8 cellular contexts compared by ENCODE assay signal in genomic region chr19:6740589-6741348, GRCh38. TPM values are rescaled to one million over a fixed set of nuclear protein-coding genes. Genes with fewer than 3 reads are reported as not detected.
A peak's percentile ranks its signal among the peaks of the same experiment; 100 is the strongest.
DNase-seq lines count a peak whose midpoint lies in the region; ATAC-seq and TF ChIP-seq lines count a peak whose summit lies in the region.

No MANE protein-coding gene starts in this region.

- no peaks in the 10 kb centered on the region for H3K27me3 ChIP-seq in BLaER1 treated with 17β-estradiol and CSF1 and Interleukin-3, amounts not matched to agents 10 nM and 100 nM
- H3K27me3 ChIP-seq in gastroesophageal sphincter: no peaks in the 10 kb centered on the region

- peaks cover 33% of the 10 kb centered on the region for H3K4me1 Mint-ChIP-seq in activated T-cell treated with anti-CD3 and anti-CD28 coated beads, Interleukin-2, amount 50 U/mL, for 4 hours (ENCODE audit: low read depth)
- peaks cover 72% of the 10 kb centered on the region for H3K4me1 Mint-ChIP-seq in osteocyte (ENCODE audit: unreplicated experiment)

- in situ Hi-C loops in KBM-7 (cut with MboI; ENCODE audit: low pct_unique_long_range_greater_than_20kb, low sequenced_read_pairs): no loop called here

- no peak for ATAC-seq in activated T-cell treated with anti-CD3 and anti-CD28 coated beads, Interleukin-2, amount 50 U/mL, for 4 hours
- ATAC-seq in gastroesophageal sphincter: no peak
- ATAC-seq in GM19324 (IDR thresholded peaks at IDR 0.05; ENCODE audit: low FRiP score, unreplicated experiment): no peak

- H3K9me3 Mint-ChIP-seq in activated T-cell treated with anti-CD3 and anti-CD28 coated beads, Interleukin-2, amount 50 U/mL, for 4 hours: no peaks in the 10 kb centered on the region
- H3K9me3 Mint-ChIP-seq in osteocyte (ENCODE audit: unreplicated experiment): no peaks in the 10 kb centered on the region

- peak overlapping the region; percentile 91 to 100 (median 99) for H3K4me2 ChIP-seq in BLaER1 treated with 17β-estradiol and CSF1 and Interleukin-3, amounts not matched to agents 10 nM and 100 nM

- 7% methylated on average over 11 of the region's 46 CpGs; no CpG with 5 or more reads in 1 of the 2 donors for WGBS in gastroesophageal sphincter (ENCODE audit: low coverage in 1 of 2), 2 donors

- no peaks in the 10 kb centered on the region for H3K9me3 ChIP-seq in BLaER1 treated with 17β-estradiol and CSF1 and Interleukin-3, amounts not matched to agents 10 nM and 100 nM (replicated peaks in 1 of 11)
- no peaks in the 10 kb centered on the region for H3K9me3 ChIP-seq in gastroesophageal sphincter

- H3K4me3 ChIP-seq in BLaER1 treated with 17β-estradiol and CSF1 and Interleukin-3, amounts not matched to agents 10 nM and 100 nM: peak overlapping the region; percentile 72 to 98 (median 85)
- H3K4me3 ChIP-seq in HFF-Myc (replicated peaks; ENCODE audit: low read depth, low read length): peak overlapping the region; percentile 87
- peak overlapping the region; percentile 66 to 93 for H3K4me3 ChIP-seq in gastroesophageal sphincter

- peaks cover 13% of the 10 kb centered on the region for H3K36me3 Mint-ChIP-seq in activated T-cell treated with anti-CD3 and anti-CD28 coated beads, Interleukin-2, amount 50 U/mL, for 4 hours (ENCODE audit: insufficient read depth)
- peaks cover 8% of the 10 kb centered on the region for H3K36me3 Mint-ChIP-seq in osteocyte (ENCODE audit: unreplicated experiment)

- peak overlapping the region; percentile 56 to 82 (median 70) for H3K27ac ChIP-seq in BLaER1 treated with 17β-estradiol and CSF1 and Interleukin-3, amounts not matched to agents 10 nM and 100 nM
- H3K27ac ChIP-seq in gastroesophageal sphincter: peak overlapping the region; percentile 54 to 99 (median 92)

- H3K27me3 Mint-ChIP-seq in activated T-cell treated with anti-CD3 and anti-CD28 coated beads, Interleukin-2, amount 50 U/mL, for 4 hours (ENCODE audit: low read depth): no peaks in the 10 kb centered on the region
- no peaks in the 10 kb centered on the region for H3K27me3 Mint-ChIP-seq in osteocyte (ENCODE audit: unreplicated experiment)

- H3K36me3 ChIP-seq in BLaER1 treated with 17β-estradiol and CSF1 and Interleukin-3, amounts not matched to agents 10 nM and 100 nM: peaks cover 23 to 39% (median 32%) of the 10 kb centered on the region in 11 experiments
- peaks cover 0 to 29% of the 10 kb centered on the region in 2 donors for H3K36me3 ChIP-seq in gastroesophageal sphincter

- no peak for TF ChIP-seq EP300 in gastroesophageal sphincter (IDR thresholded peaks at IDR 0.05)

- H3K9ac ChIP-seq in BLaER1 treated with 17β-estradiol and CSF1 and Interleukin-3, amounts not matched to agents 10 nM and 100 nM: peak overlapping the region; percentile 69 to 89 (median 84)

- peak overlapping the region; percentile 84 for H3K4me3 Mint-ChIP-seq in activated T-cell treated with anti-CD3 and anti-CD28 coated beads, Interleukin-2, amount 50 U/mL, for 4 hours
- H3K4me3 Mint-ChIP-seq in osteocyte (ENCODE audit: unreplicated experiment): peak overlapping the region; percentile 84

- peaks cover 0 to 46% (median 5%) of the 10 kb centered on the region in 11 experiments; a peak in 9 of 22 replicates for H4K20me1 ChIP-seq in BLaER1 treated with 17β-estradiol and CSF1 and Interleukin-3, amounts not matched to agents 10 nM and 100 nM

- TF ChIP-seq POLR2A in gastroesophageal sphincter (IDR thresholded peaks at IDR 0.05): peak in 1 of 2 donors; percentile 17

- peak overlapping the region; percentile 76 for H3K27ac Mint-ChIP-seq in osteocyte (ENCODE audit: unreplicated experiment)

- TF ChIP-seq CTCF in HFF-Myc (IDR thresholded peaks at IDR 0.05; ENCODE audit: low read depth, low read length, missing control alignments) (no peak), gastroesophageal sphincter (IDR thresholded peaks at IDR 0.05) (no peak), osteocyte (IDR thresholded peaks at IDR 0.05) (no peak)

- peaks cover 30 to 46% (median 38%) of the 10 kb centered on the region in 10 experiments for H3K4me1 ChIP-seq in BLaER1 treated with 17β-estradiol and CSF1 and Interleukin-3, amounts not matched to agents 10 nM and 100 nM
- peaks cover 3 to 77% (median 37%) of the 10 kb centered on the region in 3 donors for H3K4me1 ChIP-seq in gastroesophageal sphincter

- no peak for DNase-seq in HFF-Myc (ENCODE audit: extremely low read depth, low read depth)
- no peak for DNase-seq in activated T-cell treated with anti-CD3 and anti-CD28 coated beads, Interleukin-2, amount 50 U/mL, for 4 hours
- peak; percentile 85 for DNase-seq in osteocyte (ENCODE audit: extremely low spot score, unreplicated experiment)
- no peak for DNase-seq in NCI-H1105 (lab: John Stamatoyannopoulos, UW)
- no peak for DNase-seq in KBM-7

RNA-seq across cellular contexts. Expression of gene TRIP10, which starts 1.3 kb away (rescaled TPM):
- total RNA-seq in activated T-cell treated with anti-CD3 and anti-CD28 coated beads, Interleukin-2, amount 50 U/mL, for 4 hours: 10 to 100 TPM; 31.8 to 40.2 (median 37.4) TPM
- total RNA-seq in gastroesophageal sphincter (100 to 1,000 TPM in 3 of 4 donors, 10 to 100 TPM in 1; 94.1 to 129 (median 104) TPM), osteocyte (51.1 and 53.8 TPM in 2 replicates)

RNA-seq across cellular contexts. Expression of gene GPR108, which starts 3.4 kb away (rescaled TPM):
- 10 to 100 TPM; 60.4 to 86.3 (median 78.6) TPM for total RNA-seq in activated T-cell treated with anti-CD3 and anti-CD28 coated beads, Interleukin-2, amount 50 U/mL, for 4 hours
- total RNA-seq in gastroesophageal sphincter (10 to 100 TPM; 44.0 to 68.8 (median 60.1) TPM), osteocyte (45.4 and 51.5 TPM in 2 replicates)

RNA-seq across cellular contexts. Expression of gene C3, which starts 20.3 kb away (rescaled TPM):
- 1 to 10 TPM; 6.5 to 7.4 (median 6.7) TPM for total RNA-seq in activated T-cell treated with anti-CD3 and anti-CD28 coated beads, Interleukin-2, amount 50 U/mL, for 4 hours
- total RNA-seq in gastroesophageal sphincter (100 to 1,000 TPM; 246 to 757 (median 594) TPM), osteocyte (0.56 TPM in 1 of 2 replicates, not detected in the other)

RNA-seq across cellular contexts. Expression of gene SH2D3A, which starts 26.5 kb away (rescaled TPM):
- total RNA-seq in activated T-cell treated with anti-CD3 and anti-CD28 coated beads, Interleukin-2, amount 50 U/mL, for 4 hours: 10 to 100 TPM; 24.6 to 27.8 (median 27.4) TPM
- total RNA-seq in gastroesophageal sphincter: 1 to 10 TPM in 2 of 4 donors, under 1 TPM in 1, not detected in 1; 0.78 to 5.8 (median 1.7) TPM
- total RNA-seq in osteocyte: not detected in 2 replicates

RNA-seq across cellular contexts. Expression of gene VAV1, which starts 31.7 kb away (rescaled TPM):
- 10 to 100 TPM; 65.7 to 75.6 (median 70.7) TPM for total RNA-seq in activated T-cell treated with anti-CD3 and anti-CD28 coated beads, Interleukin-2, amount 50 U/mL, for 4 hours
- total RNA-seq in gastroesophageal sphincter (1 to 10 TPM; 2.3 to 7.8 (median 5.7) TPM), osteocyte (not detected in 2 replicates)

Comparison
In these comparisons a context has a peak if more than half of its experiments do, and no peak if none do; other contexts are left out.
1. RNA of gene C3, which starts 20.3 kb away (total RNA-seq): 246 to 757 TPM in gastroesophageal sphincter; 6.5 to 7.4 TPM in activated T-cell treated with anti-CD3 and anti-CD28 coated beads, Interleukin-2, amount 50 U/mL, for 4 hours and 0.56 TPM in osteocyte; every median in the first group is over 10 times any median in the second.
2. Peak in every context shown above with its lines, with median percentiles within 50 percentile points of each other: H3K4me3 ChIP-seq.